ENCODE assay signal across 1 cellular context in the genomic region with DNA sequence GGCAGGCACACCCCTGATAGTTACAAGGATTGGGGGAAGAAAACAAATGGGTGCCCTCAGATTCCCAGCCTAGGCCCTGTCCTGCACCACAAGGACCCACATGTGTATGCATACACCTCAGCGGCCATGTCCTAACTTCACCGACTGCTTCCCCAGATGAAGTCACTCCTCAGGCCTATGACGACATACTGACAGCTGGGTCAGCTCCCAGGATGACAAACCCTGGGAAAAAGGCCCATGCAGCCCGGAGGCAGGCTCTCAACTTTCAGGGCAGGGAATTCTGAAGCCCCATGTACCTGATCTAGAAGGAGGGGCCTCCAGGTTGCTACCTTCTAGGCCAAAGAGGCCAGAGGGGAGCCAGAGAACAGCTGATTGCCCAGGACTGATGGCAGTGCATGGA.
TF ChIP-seq lines count a peak whose summit lies in the region.

No MANE protein-coding gene starts in this region.

TF ChIP-seq in H1, 55 proteins besides CTCF, POLR2A, EP300 and RAD21 (continued from another document):
- TF ChIP-seq SP4 (IDR thresholded peaks at IDR 0.05; ENCODE audit: low read length) (no peak), EZH2 (IDR thresholded peaks at IDR 0.05; ENCODE audit: low read depth, low read length, severe bottlenecking) (no peak), CREB1 (IDR thresholded peaks at IDR 0.05) (no peak), FOSL1 (IDR thresholded peaks at IDR 0.05; ENCODE audit: insufficient read depth, low read depth, low read length) (no peak), KDM5A (IDR thresholded peaks at IDR 0.05; ENCODE audit: low read length) (no peak), JUND (IDR thresholded peaks at IDR 0.05; ENCODE audit: low read length) (no peak), GTF2F1 (IDR thresholded peaks at IDR 0.05; ENCODE audit: borderline replicate concordance, low read depth, low read length) (no peak), POU5F1 (IDR thresholded peaks at IDR 0.05; ENCODE audit: low read depth, low read length) (no peak), SUZ12 (IDR thresholded peaks at IDR 0.05; ENCODE audit: low read length) (no peak), JUN (IDR thresholded peaks at IDR 0.05; ENCODE audit: low read depth, low read length) (no peak), ASH2L (IDR thresholded peaks at IDR 0.05; ENCODE audit: low read length) (no peak), TAF7 (optimal IDR thresholded peaks at IDR 0.05; ENCODE audit: borderline replicate concordance, low read depth, low read length) (no peak)
- TF ChIP-seq, protein P1, sequence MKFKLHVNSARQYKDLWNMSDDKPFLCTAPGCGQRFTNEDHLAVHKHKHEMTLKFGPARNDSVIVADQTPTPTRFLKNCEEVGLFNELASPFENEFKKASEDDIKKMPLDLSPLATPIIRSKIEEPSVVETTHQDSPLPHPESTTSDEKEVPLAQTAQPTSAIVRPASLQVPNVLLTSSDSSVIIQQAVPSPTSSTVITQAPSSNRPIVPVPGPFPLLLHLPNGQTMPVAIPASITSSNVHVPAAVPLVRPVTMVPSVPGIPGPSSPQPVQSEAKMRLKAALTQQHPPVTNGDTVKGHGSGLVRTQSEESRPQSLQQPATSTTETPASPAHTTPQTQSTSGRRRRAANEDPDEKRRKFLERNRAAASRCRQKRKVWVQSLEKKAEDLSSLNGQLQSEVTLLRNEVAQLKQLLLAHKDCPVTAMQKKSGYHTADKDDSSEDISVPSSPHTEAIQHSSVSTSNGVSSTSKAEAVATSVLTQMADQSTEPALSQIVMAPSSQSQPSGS (IDR thresholded peaks at IDR 0.05; ENCODE audit: low read length), result no peak
- TF ChIP-seq, protein P2, sequence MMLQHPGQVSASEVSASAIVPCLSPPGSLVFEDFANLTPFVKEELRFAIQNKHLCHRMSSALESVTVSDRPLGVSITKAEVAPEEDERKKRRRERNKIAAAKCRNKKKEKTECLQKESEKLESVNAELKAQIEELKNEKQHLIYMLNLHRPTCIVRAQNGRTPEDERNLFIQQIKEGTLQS (IDR thresholded peaks at IDR 0.05; ENCODE audit: insufficient read depth, low read depth, low read length), result no peak
